23 cellular contexts compared by ENCODE assay signal in genomic region chr20:59831901-59832240, GRCh38.
DNase-seq lines count a peak whose midpoint lies in the region; ATAC-seq, FAIRE-seq and TF ChIP-seq lines count a peak whose summit lies in the region.
"Had no signal": no experiment of that assay in that cellular context is flagged by ENCODE, and none has a peak within 500 bp of the region (broad histone marks: within the 10 kb centered on the region; RNA-seq: fewer than 3 reads in every experiment).

No MANE protein-coding gene starts in this region.

- H2BK5ac ChIP-seq in H1 (ENCODE audit: low read depth, low read length) (no peak overlapping the region), neuronal stem cell (ENCODE audit: low read length) (no peak overlapping the region)

- H3K4ac ChIP-seq in H1 (replicated peaks; ENCODE audit: insufficient read length, low read depth, low read length) (no peak overlapping the region), neuronal stem cell (ENCODE audit: low read length) (no peak overlapping the region)

- TF ChIP-seq RAD21 in H1 (IDR thresholded peaks at IDR 0.05 in 1 of 2, conservative IDR thresholded peaks at IDR 0.05 in 1 of 2; ENCODE audit: low read depth in 2 of 2, low read length in 2 of 2): no peak

- H2AFZ ChIP-seq in H1 (ENCODE audit: low read length) (no peak overlapping the region), neuronal stem cell (ENCODE audit: low read length) (no peak overlapping the region)
- H2AFZ ChIP-seq: neural progenitor cell had no signal

- H3K4me2 ChIP-seq in H1 (ENCODE audit: insufficient read depth in 1 of 2, low read depth in 2 of 2, low read length in 2 of 2) (no peak overlapping the region), neuronal stem cell (ENCODE audit: insufficient read depth, low read length, poor library complexity, severe bottlenecking) (no peak overlapping the region)
- H3K4me2 ChIP-seq: A549, neural progenitor cell had no signal

- TF ChIP-seq POLR2A in H1 (IDR thresholded peaks at IDR 0.05; ENCODE audit: control extremely low read depth in 1 of 2, low read depth in 2 of 2, low read length in 2 of 2) (no peak), uterus (IDR thresholded peaks at IDR 0.05) (no peak)

- H3K27ac ChIP-seq in right atrium auricular region (no peak overlapping the region), H1 (ENCODE audit: low read depth, low read length) (no peak overlapping the region), uterus (no peak overlapping the region), neuronal stem cell (replicated peaks; ENCODE audit: low read length) (no peak overlapping the region)
- H3K27ac ChIP-seq: A549, neural progenitor cell, prostate gland had no signal

- TF ChIP-seq CTCF in right atrium auricular region (IDR thresholded peaks at IDR 0.05) (no peak), H1 (IDR thresholded peaks at IDR 0.05; ENCODE audit: control extremely low read depth in 1 of 3, insufficient read depth in 1 of 3, low read depth in 1 of 3, low read length in 3 of 3) (no peak), uterus (IDR thresholded peaks at IDR 0.05) (no peak)

- WGBS in H1 (ENCODE audit: extremely low coverage in 1 of 2, insufficient coverage in 1 of 2, insufficient read length in 1 of 2, insufficient replicate concordance in 2 of 2, low coverage in 1 of 2, low lambda C conversion rate in 2 of 2, missing lambda C conversion rate in 1 of 2), 2 experiments: 85% methylated on average over 2 of the region's 3 CpGs; no CpG with 5 or more reads in 1 of the 2 experiments
- WGBS in neuronal stem cell (ENCODE audit: extremely low coverage in 2 of 2, insufficient read length in 2 of 2, insufficient replicate concordance in 1 of 2), 2 donors: no CpG with 5 or more reads among the region's 3 CpGs

- H3K79me1 ChIP-seq in H1 (ENCODE audit: low read depth, low read length): no peaks in the 10 kb centered on the region
- H3K79me1 ChIP-seq in neuronal stem cell (ENCODE audit: low read depth, low read length): no peaks in the 10 kb centered on the region

- H3K4me3 ChIP-seq in right atrium auricular region: no peak overlapping the region
- H3K4me3 ChIP-seq in H1 (ENCODE audit: extremely low read depth in 1 of 4, insufficient read depth in 2 of 4, low read depth in 3 of 4, low read length in 4 of 4): no peak overlapping the region
- H3K4me3 ChIP-seq in uterus: no peak overlapping the region
- no peak overlapping the region for H3K4me3 ChIP-seq in neuronal stem cell (ENCODE audit: low read length in 2 of 2)
- H3K4me3 ChIP-seq: A549, neural progenitor cell, prostate gland had no signal

- H3K56ac ChIP-seq in H1 (replicated peaks; ENCODE audit: insufficient read length, low read depth, low read length): no peak overlapping the region

- no peak overlapping the region for H2BK15ac ChIP-seq in H1 (ENCODE audit: low read length)
- no peak overlapping the region for H2BK15ac ChIP-seq in neuronal stem cell (ENCODE audit: low read length)

- no peak overlapping the region for H2AK5ac ChIP-seq in H1 (ENCODE audit: low read depth, low read length)
- H2AK5ac ChIP-seq in neuronal stem cell (ENCODE audit: low read depth, low read length): no peak overlapping the region

- no peak overlapping the region for H2BK20ac ChIP-seq in H1 (ENCODE audit: low read length)

- no peak for TF ChIP-seq EP300 in H1 (IDR thresholded peaks at IDR 0.05; ENCODE audit: borderline replicate concordance in 1 of 2, low read depth in 2 of 2, low read length in 2 of 2)

- CTCF ChIA-PET in H1 (lab: Charles Lee; ENCODE audit: partially characterized antibody): no interaction called here

- H3K4me1 ChIP-seq in right atrium auricular region (peaks cover 0 to 57% of the 10 kb centered on the region in 2 donors), H1 (replicated peaks in 1 of 4; ENCODE audit: control insufficient read depth in 3 of 4, insufficient read depth in 4 of 4, low read length in 3 of 4) (no peaks in the 10 kb centered on the region; a peak in 1 of 7 replicates), uterus (peaks cover 3 to 6% of the 10 kb centered on the region in 2 donors), neuronal stem cell (ENCODE audit: control insufficient read depth in 2 of 2, insufficient read depth in 1 of 2, low read depth in 1 of 2, low read length in 2 of 2) (peaks cover 0 to 12% of the 10 kb centered on the region in 2 donors)
- H3K4me1 ChIP-seq: A549 had no signal

- peaks cover 2% of the 10 kb centered on the region; the same call in 1 of the 2 replicates for H3K23me2 ChIP-seq in H1 (ENCODE audit: low read depth, low read length)

- H2BK12ac ChIP-seq in H1 (ENCODE audit: low read depth, low read length) (no peak overlapping the region), neuronal stem cell (ENCODE audit: low read length) (no peak overlapping the region)

- no peaks in the 10 kb centered on the region for H3K9me3 ChIP-seq in right atrium auricular region
- peaks cover 84 to 100% of the 10 kb centered on the region in 2 experiments for H3K9me3 ChIP-seq in H1 (ENCODE audit: insufficient read depth in 2 of 2, low read depth in 1 of 2, low read length in 1 of 2)
- H3K9me3 ChIP-seq in uterus: no peaks in the 10 kb centered on the region
- H3K9me3 ChIP-seq in neuronal stem cell (replicated peaks in 1 of 2; ENCODE audit: control insufficient read depth in 2 of 2, insufficient read depth in 1 of 2, low read depth in 1 of 2, low read length in 2 of 2): no peaks in the 10 kb centered on the region
- H3K9me3 ChIP-seq: A549, prostate gland had no signal

- H4K91ac ChIP-seq in H1 (replicated peaks; ENCODE audit: insufficient read length, low read length) (no peak overlapping the region), neuronal stem cell (ENCODE audit: low read depth, low read length, poor library complexity) (no peak overlapping the region)

- H4K20me1 ChIP-seq in H1 (replicated peaks in 1 of 2; ENCODE audit: control insufficient read depth in 1 of 2, insufficient read depth in 2 of 2, low read length in 2 of 2): no peaks in the 10 kb centered on the region

- H3K14ac ChIP-seq in H1 (ENCODE audit: insufficient read length) (no peak overlapping the region), neuronal stem cell (ENCODE audit: low read length) (no peak overlapping the region)

- H3K79me2 ChIP-seq in H1 (ENCODE audit: control insufficient read depth in 1 of 2, insufficient read depth in 2 of 2, low read length in 2 of 2): no peaks in the 10 kb centered on the region

- H3K36me3 ChIP-seq in right atrium auricular region (no peaks in the 10 kb centered on the region), H1 (ENCODE audit: control insufficient read depth in 2 of 4, insufficient read depth in 4 of 4, low read length in 3 of 4) (peaks cover 0 to 2% (median 0%) of the 10 kb centered on the region in 4 experiments; a peak in 1 of 8 replicates), uterus (no peaks in the 10 kb centered on the region), neuronal stem cell (replicated peaks in 1 of 2; ENCODE audit: control insufficient read depth in 2 of 2, insufficient read depth in 2 of 2, low read length in 2 of 2) (no peaks in the 10 kb centered on the region)
- H3K36me3 ChIP-seq: neural progenitor cell, prostate gland had no signal

- H3K23ac ChIP-seq in H1 (ENCODE audit: insufficient read length) (no peak overlapping the region), neuronal stem cell (ENCODE audit: low read depth, low read length, poor library complexity) (no peak overlapping the region)

- intact Hi-C loops in Right ventricle myocardium superior (cut with DNase I): no loop called here
- intact Hi-C loops in uterus (cut with DNase I; ENCODE audit: low total_unique reads): no loop called here

- ATAC-seq in Right ventricle myocardium superior (ENCODE audit: poor library complexity) (peak; percentile 42), GM18502 (IDR thresholded peaks at IDR 0.05; ENCODE audit: poor library complexity, unreplicated experiment) (no peak)
- ATAC-seq: A549, left lobe of liver had no signal

- H3K9ac ChIP-seq in H1 (replicated peaks in 1 of 4; ENCODE audit: extremely low read depth in 1 of 4, low read depth in 3 of 4, low read length in 3 of 4) (no peak overlapping the region), neuronal stem cell (ENCODE audit: low read depth, low read length, poor library complexity) (no peak overlapping the region)
- H3K9ac ChIP-seq: neural progenitor cell had no signal

- H4K5ac ChIP-seq in H1 (ENCODE audit: insufficient read length, low read depth, low read length): no peak overlapping the region

- FAIRE-seq in H1 (lab: Jason Lieb, UNC): no peak
- FAIRE-seq: A549, colon, endometrium had no signal

- H2BK120ac ChIP-seq in H1 (replicated peaks; ENCODE audit: low read depth, low read length): no peak overlapping the region
- H2BK120ac ChIP-seq in neuronal stem cell (ENCODE audit: low read depth, low read length): no peak overlapping the region

- H4K8ac ChIP-seq in H1 (ENCODE audit: extremely low read depth, insufficient read depth, low read length) (peak overlapping the region; percentile 35; the same call in 1 of the 2 replicates), neuronal stem cell (ENCODE audit: low read depth, low read length) (no peak overlapping the region)

- H3K18ac ChIP-seq in H1 (ENCODE audit: extremely low read depth, low read length) (no peak overlapping the region), neuronal stem cell (ENCODE audit: low read length) (no peak overlapping the region)

- H3K27me3 ChIP-seq in right atrium auricular region: no peaks in the 10 kb centered on the region
- H3K27me3 ChIP-seq in H1 (replicated peaks in 1 of 4; ENCODE audit: control insufficient read depth in 3 of 4, extremely low read depth in 1 of 4, insufficient read depth in 3 of 4, low read length in 3 of 4): peaks cover 0 to 5% (median 0%) of the 10 kb centered on the region in 4 experiments; a peak in 1 of 7 replicates
- H3K27me3 ChIP-seq in uterus: no peaks in the 10 kb centered on the region
- peaks cover 0 to 44% (median 0%) of the 10 kb centered on the region in 3 experiments for H3K27me3 ChIP-seq in neuronal stem cell (ENCODE audit: control insufficient read depth in 3 of 3, insufficient read depth in 3 of 3, low read depth in 1 of 3, low read length in 3 of 3)

- DNase-seq in Right ventricle myocardium superior: peak; percentile 55
- no peak for DNase-seq in right atrium auricular region (ENCODE audit: low spot score)
- peak in 1 of 2 experiments; percentile 39 for DNase-seq in H1 (ENCODE audit: low read depth in 1 of 2, low spot score in 2 of 2)
- DNase-seq in left kidney (ENCODE audit: low read depth, low spot score): peak; percentile 37
- no peak for DNase-seq in uterus
- no peak for DNase-seq in SIG-M5 treated with dmso at 0.1 percent for 504 hours (lab: John Stamatoyannopoulos, UW; ENCODE audit: unreplicated experiment)
- DNase-seq in neuronal stem cell (ENCODE audit: low spot score): no peak
- DNase-seq: activated CD4-positive, alpha-beta memory T cell treated with anti-CD3 and anti-CD28 coated beads, Interleukin-2, amount 10 ng/mL, durations not matched to agents 7 days and 5 days; activated CD4-positive, CD25-positive, alpha-beta regulatory T cell; activated effector memory CD4-positive, alpha-beta T cell treated with anti-CD3 and anti-CD28 coated beads, Interleukin-2, amount 50 U/mL, for 16 hours; NCI-H2107; NCI-H510A treated with DMSO at 0.1 percent for 48 hours; NK-92 treated with Interleukin-12 subunit alpha and Interleukin-12 subunit beta, amount 100 ng/mL, for 24 hours; stimulated activated CD4-positive, alpha-beta T cell treated with anti-CD3 and anti-CD28 coated beads, Interleukin-4, amount 100 ng/mL, for 4 hours; T1000; trophoblast cell had no signal

- POLR2A ChIA-PET in H1 (lab: Charles Lee; ENCODE audit: partially characterized antibody): no interaction called here

Comparison
In these comparisons a context has a peak if more than half of its experiments do, and no peak if none do; other contexts are left out.
1. DNase-seq: peak in Right ventricle myocardium superior (single experiment) and left kidney (single experiment); none in right atrium auricular region (single experiment), uterus (0 of 2), SIG-M5 treated with dmso at 0.1 percent for 504 hours (single experiment) and neuronal stem cell (single experiment).